ENCODE assay signal across 7 cellular contexts in genomic region chr13:80342541-80343371, GRCh38. TPM values are rescaled to one million over a fixed set of nuclear protein-coding genes. Genes with fewer than 3 reads are reported as not detected.
DNase-seq lines count a peak whose midpoint lies in the region; ATAC-seq and TF ChIP-seq lines count a peak whose summit lies in the region.

No MANE protein-coding gene starts in this region.

- peak; percentile 99 for TF ChIP-seq CTCF in chondrocyte (IDR thresholded peaks at IDR 0.05)

- ATAC-seq in GM18499 (IDR thresholded peaks at IDR 0.05; ENCODE audit: insufficient read depth, unreplicated experiment), result peak; percentile 40
- ATAC-seq in HG02798 (IDR thresholded peaks at IDR 0.05; ENCODE audit: poor library complexity, unreplicated experiment), result peak; percentile 67
- peak; percentile 62 to 70 for ATAC-seq in activated CD4-positive, CD25-positive, alpha-beta regulatory T cell treated with anti-CD3 and anti-CD28 coated beads, Interleukin-2, amount 50 U/mL, for 24 hours

- no peaks in the 10 kb centered on the region for H3K27me3 Mint-ChIP-seq in chondrocyte (ENCODE audit: low read depth)

- DNase-seq in NCI-H1436 treated with DMSO at 0.1 percent for 48 hours (lab: John Stamatoyannopoulos, UW) (peak; percentile 10), chondrocyte (ENCODE audit: low spot score) (no peak), kidney tubule cell (ENCODE audit: low spot score) (peak; percentile 84)
- peak; percentile 6 to 47 for DNase-seq in stimulated activated CD4-positive, alpha-beta T cell treated with anti-CD3 and anti-CD28 coated beads, Interleukin-1b, Interleukin-23, amount 100 ng/mL, for 1 hour (ENCODE audit: low read depth in 2 of 2)

- peaks cover 19% of the 10 kb centered on the region for H3K4me1 Mint-ChIP-seq in chondrocyte (ENCODE audit: low read depth)

- H3K9me3 Mint-ChIP-seq in chondrocyte (ENCODE audit: low read depth), result no peaks in the 10 kb centered on the region

- no peak overlapping the region for H3K4me3 Mint-ChIP-seq in chondrocyte (ENCODE audit: unreplicated experiment)

- no peaks in the 10 kb centered on the region for H3K36me3 Mint-ChIP-seq in chondrocyte (ENCODE audit: low read depth)

- H3K27ac Mint-ChIP-seq in chondrocyte (ENCODE audit: unreplicated experiment), result peak overlapping the region; percentile 95

RNA-seq across cellular contexts. Expression of gene SPRY2, which starts 1.8 kb away (rescaled TPM):
- 10.5 to 14.8 TPM (median 11.2 TPM) in 3 replicates for total RNA-seq in chondrocyte
